14 cellular contexts compared by ENCODE assay signal in the genomic region with DNA sequence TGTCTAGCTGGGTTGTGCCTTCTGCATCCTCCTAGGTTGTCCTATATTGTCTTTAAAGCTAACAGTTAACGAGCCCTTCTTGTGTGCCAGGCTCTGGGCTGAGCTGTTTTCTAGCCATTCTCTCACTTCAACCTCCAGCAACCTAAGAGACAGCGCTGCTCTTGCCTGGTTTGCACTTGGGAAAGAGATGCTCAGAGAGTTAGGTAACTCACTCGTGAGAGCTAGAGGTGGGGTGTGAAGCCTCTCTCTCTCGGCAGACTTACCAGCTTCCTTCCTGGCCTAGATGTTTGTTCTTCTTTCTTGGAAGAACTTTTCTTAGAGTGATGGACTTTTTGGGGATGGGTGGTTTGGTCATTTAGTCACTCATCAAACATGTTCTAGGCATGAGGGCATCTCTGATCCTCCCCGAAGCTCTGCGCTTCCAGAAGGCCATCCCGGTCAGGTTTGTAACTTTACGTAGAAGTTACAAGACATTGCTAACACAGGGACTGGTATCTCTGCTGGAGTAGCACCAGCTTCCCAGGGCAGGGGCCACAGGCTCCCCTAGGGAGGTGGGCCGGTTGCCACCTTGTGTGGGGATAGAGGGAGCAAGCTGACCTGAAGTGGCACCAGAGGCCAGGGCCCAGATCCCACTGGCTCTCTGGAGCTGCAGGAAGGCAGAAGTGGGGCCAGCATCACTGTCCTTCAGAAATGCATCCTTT. TPM values are rescaled to one million over a fixed set of nuclear protein-coding genes. Genes with fewer than 3 reads are reported as not detected.
DNase-seq lines count a peak whose midpoint lies in the region; ATAC-seq and TF ChIP-seq lines count a peak whose summit lies in the region.
"Had no signal": no experiment of that assay in that cellular context is flagged by ENCODE, and none has a peak within 500 bp of the region (broad histone marks: within the 10 kb centered on the region; RNA-seq: fewer than 3 reads in every experiment).

No MANE protein-coding gene starts in this region.

- H3K36me3 ChIP-seq in muscle layer of colon (ENCODE audit: insufficient read depth, low read length) (no peaks in the 10 kb centered on the region), GM23338 (ENCODE audit: insufficient read depth) (no peaks in the 10 kb centered on the region)

- H3K9me3 Mint-ChIP-seq in type B pancreatic cell (no peaks in the 10 kb centered on the region), GM23338 (no peaks in the 10 kb centered on the region)

- peak overlapping the region; percentile 65 for H3K27ac ChIP-seq in caudate nucleus (ENCODE audit: low read depth, low read length)
- H3K27ac ChIP-seq in muscle layer of colon (ENCODE audit: low read depth, low read length), result peak overlapping the region; percentile 45
- H3K27ac ChIP-seq in GM23338 (ENCODE audit: low read depth), result no peak overlapping the region
- H3K27ac ChIP-seq: RWPE1, VCaP had no signal

- H3K79me2 ChIP-seq in GM23338 (replicated peaks; ENCODE audit: insufficient read depth), result no peaks in the 10 kb centered on the region

- H3K9me3 ChIP-seq in muscle layer of colon (ENCODE audit: low read length), result no peaks in the 10 kb centered on the region

- peak overlapping the region; percentile 29 for H3K27ac Mint-ChIP-seq in type B pancreatic cell
- H3K27ac Mint-ChIP-seq in GM23338, result no peak overlapping the region

- no peak for ATAC-seq in GM23338

- H3K9ac ChIP-seq in muscle layer of colon (ENCODE audit: low read length), result peak overlapping the region; percentile 1

- H2AFZ ChIP-seq in GM23338, result no peak overlapping the region

- no peaks in the 10 kb centered on the region for H3K27me3 Mint-ChIP-seq in type B pancreatic cell
- peaks cover 10% of the 10 kb centered on the region for H3K27me3 Mint-ChIP-seq in GM23338 (ENCODE audit: insufficient read depth, low read depth, poor library complexity)

- TF ChIP-seq CTCF in type B pancreatic cell (conservative IDR thresholded peaks at IDR 0.05) (no peak), GM23338 (conservative IDR thresholded peaks at IDR 0.05; ENCODE audit: low read depth in 2 of 2) (no peak)

- H3K4me1 ChIP-seq in muscle layer of colon (ENCODE audit: insufficient read depth, low read length), result peaks cover 54% of the 10 kb centered on the region
- peaks cover 13% of the 10 kb centered on the region for H3K4me1 ChIP-seq in GM23338 (ENCODE audit: insufficient read depth)

- no peaks in the 10 kb centered on the region for H3F3A ChIP-seq in GM23338 (replicated peaks; ENCODE audit: low read depth)

- H3K9me2 ChIP-seq in GM23338 (ENCODE audit: insufficient read depth), result no peaks in the 10 kb centered on the region

- peaks cover 12% of the 10 kb centered on the region for H3K4me1 Mint-ChIP-seq in type B pancreatic cell (ENCODE audit: unreplicated experiment)
- H3K4me1 Mint-ChIP-seq in GM23338, result peaks cover 17% of the 10 kb centered on the region

- H3K4me3 ChIP-seq in muscle layer of colon (ENCODE audit: low read depth in 1 of 2, low read length in 2 of 2) (no peak overlapping the region), GM23338 (no peak overlapping the region)

- H3K27me3 ChIP-seq in muscle layer of colon (ENCODE audit: control insufficient read depth in 1 of 2, insufficient read depth in 2 of 2, low read length in 2 of 2), result no peaks in the 10 kb centered on the region
- no peaks in the 10 kb centered on the region for H3K27me3 ChIP-seq in GM23338 (ENCODE audit: insufficient read depth)

- peak; percentile 25 for DNase-seq in activated effector memory CD4-positive, alpha-beta T cell treated with Interleukin-2 at 50 U/mL for 16 hours
- no peak for DNase-seq in activated effector memory CD4-positive, alpha-beta T cell treated with anti-CD3 and anti-CD28 coated beads, Interleukin-2, amount 50 U/mL, for 16 hours
- DNase-seq in caudate nucleus (lab: John Stamatoyannopoulos, UW) (no peak), type B pancreatic cell (ENCODE audit: extremely low spot score, unreplicated experiment) (no peak), GM23338 (ENCODE audit: low spot score) (no peak), glomerular visceral epithelial cell (ENCODE audit: extremely low spot score) (no peak)
- DNase-seq in effector CD4-positive, alpha-beta T cell, result no peak
- DNase-seq: NCI-H446; stimulated activated CD4-positive, alpha-beta T cell treated with anti-CD3 and anti-CD28 coated beads, Interleukin-4, amount 100 ng/mL, for 4 hours had no signal

- no peak overlapping the region for H3K4me2 ChIP-seq in GM23338

- H4K20me1 ChIP-seq in GM23338 (replicated peaks; ENCODE audit: insufficient read depth), result no peaks in the 10 kb centered on the region

- H3K36me3 Mint-ChIP-seq in type B pancreatic cell (no peaks in the 10 kb centered on the region), GM23338 (ENCODE audit: low read depth) (no peaks in the 10 kb centered on the region; the same call in 2 of the 3 replicates)

- H3K4me3 Mint-ChIP-seq in type B pancreatic cell (no peak overlapping the region), GM23338 (no peak overlapping the region)

TF ChIP-seq in GM23338, 12 proteins besides CTCF, POLR2A, EP300 and RAD21 (continues in another document):
- TF ChIP-seq, protein P1, sequence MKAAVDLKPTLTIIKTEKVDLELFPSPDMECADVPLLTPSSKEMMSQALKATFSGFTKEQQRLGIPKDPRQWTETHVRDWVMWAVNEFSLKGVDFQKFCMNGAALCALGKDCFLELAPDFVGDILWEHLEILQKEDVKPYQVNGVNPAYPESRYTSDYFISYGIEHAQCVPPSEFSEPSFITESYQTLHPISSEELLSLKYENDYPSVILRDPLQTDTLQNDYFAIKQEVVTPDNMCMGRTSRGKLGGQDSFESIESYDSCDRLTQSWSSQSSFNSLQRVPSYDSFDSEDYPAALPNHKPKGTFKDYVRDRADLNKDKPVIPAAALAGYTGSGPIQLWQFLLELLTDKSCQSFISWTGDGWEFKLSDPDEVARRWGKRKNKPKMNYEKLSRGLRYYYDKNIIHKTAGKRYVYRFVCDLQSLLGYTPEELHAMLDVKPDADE (IDR thresholded peaks at IDR 0.05), result no peak
- TF ChIP-seq CREB1 (CRISPR knock-in tag; IDR thresholded peaks at IDR 0.05; ENCODE audit: low read depth) (no peak), NANOG (IDR thresholded peaks at IDR 0.05; ENCODE audit: borderline replicate concordance) (no peak), EZH2phosphoT487 (IDR thresholded peaks at IDR 0.05; ENCODE audit: unreplicated experiment) (no peak), POLR2AphosphoS5 (IDR thresholded peaks at IDR 0.05; ENCODE audit: low read depth) (no peak), ZNF331 (CRISPR knock-in tag; IDR thresholded peaks at IDR 0.05; ENCODE audit: low read depth) (no peak), ZNF114 (CRISPR knock-in tag; IDR thresholded peaks at IDR 0.05) (no peak), JUNB (IDR thresholded peaks at IDR 0.05; ENCODE audit: unreplicated experiment) (no peak)
- TF ChIP-seq, protein P2, sequence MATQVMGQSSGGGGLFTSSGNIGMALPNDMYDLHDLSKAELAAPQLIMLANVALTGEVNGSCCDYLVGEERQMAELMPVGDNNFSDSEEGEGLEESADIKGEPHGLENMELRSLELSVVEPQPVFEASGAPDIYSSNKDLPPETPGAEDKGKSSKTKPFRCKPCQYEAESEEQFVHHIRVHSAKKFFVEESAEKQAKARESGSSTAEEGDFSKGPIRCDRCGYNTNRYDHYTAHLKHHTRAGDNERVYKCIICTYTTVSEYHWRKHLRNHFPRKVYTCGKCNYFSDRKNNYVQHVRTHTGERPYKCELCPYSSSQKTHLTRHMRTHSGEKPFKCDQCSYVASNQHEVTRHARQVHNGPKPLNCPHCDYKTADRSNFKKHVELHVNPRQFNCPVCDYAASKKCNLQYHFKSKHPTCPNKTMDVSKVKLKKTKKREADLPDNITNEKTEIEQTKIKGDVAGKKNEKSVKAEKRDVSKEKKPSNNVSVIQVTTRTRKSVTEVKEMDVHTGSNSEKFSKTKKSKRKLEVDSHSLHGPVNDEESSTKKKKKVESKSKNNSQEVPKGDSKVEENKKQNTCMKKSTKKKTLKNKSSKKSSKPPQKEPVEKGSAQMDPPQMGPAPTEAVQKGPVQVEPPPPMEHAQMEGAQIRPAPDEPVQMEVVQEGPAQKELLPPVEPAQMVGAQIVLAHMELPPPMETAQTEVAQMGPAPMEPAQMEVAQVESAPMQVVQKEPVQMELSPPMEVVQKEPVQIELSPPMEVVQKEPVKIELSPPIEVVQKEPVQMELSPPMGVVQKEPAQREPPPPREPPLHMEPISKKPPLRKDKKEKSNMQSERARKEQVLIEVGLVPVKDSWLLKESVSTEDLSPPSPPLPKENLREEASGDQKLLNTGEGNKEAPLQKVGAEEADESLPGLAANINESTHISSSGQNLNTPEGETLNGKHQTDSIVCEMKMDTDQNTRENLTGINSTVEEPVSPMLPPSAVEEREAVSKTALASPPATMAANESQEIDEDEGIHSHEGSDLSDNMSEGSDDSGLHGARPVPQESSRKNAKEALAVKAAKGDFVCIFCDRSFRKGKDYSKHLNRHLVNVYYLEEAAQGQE (IDR thresholded peaks at IDR 0.05; ENCODE audit: unreplicated experiment), result no peak

RNA-seq across cellular contexts. Expression of a gene that starts 14.3 kb away (rescaled TPM):
- 19.4 and 19.7 TPM in 2 replicates for total RNA-seq in type B pancreatic cell (ENCODE audit: low replicate concordance)
- total RNA-seq in GM23338 (2014; rRNA removed; shearing (Covaris generic)), result 10.1 and 12.5 TPM in 2 replicates
- polyA plus RNA-seq in GM23338 (2016; fragmentation: Nextera tagmentation; extraction: Ambion mirVana), result 6.6 TPM in 2 replicates

RNA-seq across cellular contexts. Expression of a gene that starts 48.9 kb away (rescaled TPM):
- not detected in 2 replicates for total RNA-seq in type B pancreatic cell (ENCODE audit: low replicate concordance)
- total RNA-seq in GM23338 (2014; rRNA removed; shearing (Covaris generic)), result 0.54 TPM in 1 of 2 replicates, not detected in the other
- not detected in 2 replicates for polyA plus RNA-seq in GM23338 (2016; fragmentation: Nextera tagmentation; extraction: Ambion mirVana)
- total RNA-seq: fibroblast of villous mesenchyme had no signal
- polyA plus RNA-seq: AG04450 had no signal
